In the genomic region with DNA sequence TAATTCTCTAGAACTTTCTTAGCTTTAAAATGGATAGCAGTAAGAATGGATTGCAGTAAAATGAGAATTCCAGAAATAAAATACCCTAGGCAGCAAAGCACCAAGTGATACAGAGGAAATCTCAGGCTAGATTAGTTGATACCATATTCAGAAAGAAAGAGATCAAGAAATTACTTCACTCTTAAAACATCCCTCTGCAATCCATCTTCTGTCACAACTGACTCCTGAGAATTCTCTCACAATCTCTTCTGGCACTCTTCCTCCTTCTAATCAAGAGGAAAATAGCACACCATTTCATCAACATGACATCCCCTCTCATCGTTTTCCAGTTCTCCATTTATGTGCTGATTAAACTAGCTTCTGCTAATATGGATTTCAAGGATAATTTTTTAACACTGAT, we compare ENCODE assay signal across 1 cellular context.
TF ChIP-seq lines count a peak whose summit lies in the region.

No MANE protein-coding gene starts in this region.

TF ChIP-seq in HepG2, 621 proteins besides CTCF, POLR2A, EP300 and RAD21:
- TF ChIP-seq ZNF230 (CRISPR knock-in tag; IDR thresholded peaks at IDR 0.05) = no peak
- no peak for TF ChIP-seq NFYB (CRISPR knock-in tag; IDR thresholded peaks at IDR 0.05)
- no peak for TF ChIP-seq ZNF619 (CRISPR knock-in tag; IDR thresholded peaks at IDR 0.05)
- TF ChIP-seq, protein P1, sequence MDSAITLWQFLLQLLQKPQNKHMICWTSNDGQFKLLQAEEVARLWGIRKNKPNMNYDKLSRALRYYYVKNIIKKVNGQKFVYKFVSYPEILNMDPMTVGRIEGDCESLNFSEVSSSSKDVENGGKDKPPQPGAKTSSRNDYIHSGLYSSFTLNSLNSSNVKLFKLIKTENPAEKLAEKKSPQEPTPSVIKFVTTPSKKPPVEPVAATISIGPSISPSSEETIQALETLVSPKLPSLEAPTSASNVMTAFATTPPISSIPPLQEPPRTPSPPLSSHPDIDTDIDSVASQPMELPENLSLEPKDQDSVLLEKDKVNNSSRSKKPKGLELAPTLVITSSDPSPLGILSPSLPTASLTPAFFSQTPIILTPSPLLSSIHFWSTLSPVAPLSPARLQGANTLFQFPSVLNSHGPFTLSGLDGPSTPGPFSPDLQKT (CRISPR knock-in tag; IDR thresholded peaks at IDR 0.05; ENCODE audit: borderline replicate concordance) = no peak
- TF ChIP-seq ZNF264 (CRISPR knock-in tag; IDR thresholded peaks at IDR 0.05) = no peak
- TF ChIP-seq, protein P2, sequence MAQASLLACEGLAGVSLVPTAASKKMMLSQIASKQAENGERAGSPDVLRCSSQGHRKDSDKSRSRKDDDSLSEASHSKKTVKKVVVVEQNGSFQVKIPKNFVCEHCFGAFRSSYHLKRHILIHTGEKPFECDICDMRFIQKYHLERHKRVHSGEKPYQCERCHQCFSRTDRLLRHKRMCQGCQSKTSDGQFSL (CRISPR knock-in tag; IDR thresholded peaks at IDR 0.05) = no peak
- TF ChIP-seq ZNF629 (CRISPR knock-in tag; conservative IDR thresholded peaks at IDR 0.05) = no peak
- TF ChIP-seq, protein P3, sequence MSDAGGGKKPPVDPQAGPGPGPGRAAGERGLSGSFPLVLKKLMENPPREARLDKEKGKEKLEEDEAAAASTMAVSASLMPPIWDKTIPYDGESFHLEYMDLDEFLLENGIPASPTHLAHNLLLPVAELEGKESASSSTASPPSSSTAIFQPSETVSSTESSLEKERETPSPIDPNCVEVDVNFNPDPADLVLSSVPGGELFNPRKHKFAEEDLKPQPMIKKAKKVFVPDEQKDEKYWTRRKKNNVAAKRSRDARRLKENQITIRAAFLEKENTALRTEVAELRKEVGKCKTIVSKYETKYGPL (CRISPR knock-in tag; IDR thresholded peaks at IDR 0.05) = no peak
